In the genomic region with DNA sequence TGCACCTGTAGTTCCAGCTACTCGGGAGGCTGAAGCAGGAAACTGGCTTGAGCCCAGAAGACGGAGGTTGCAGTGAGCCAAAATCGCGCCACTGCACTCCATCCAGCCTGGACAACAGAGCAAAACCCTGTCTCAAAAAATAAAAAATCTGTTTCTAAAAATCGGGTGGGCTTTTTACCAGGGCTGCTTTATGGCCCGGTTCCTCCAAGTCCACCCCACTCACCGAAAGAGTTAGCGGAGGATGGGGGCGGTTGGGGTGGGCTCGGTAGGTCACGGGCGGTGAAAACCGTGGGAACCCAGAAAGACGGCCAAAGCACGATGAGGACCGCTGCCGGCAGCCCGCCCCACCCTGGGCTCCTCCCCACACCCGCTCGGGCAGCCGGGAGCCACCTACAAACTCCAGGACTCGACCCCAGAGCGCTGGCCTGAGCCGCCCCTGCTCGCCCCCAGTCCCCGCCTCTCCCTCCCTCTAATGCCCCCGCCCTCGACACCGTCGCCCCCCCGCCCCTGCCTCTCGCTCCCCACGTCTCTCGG, we compare ENCODE assay signal across 8 cellular contexts. TPM values are rescaled to one million over a fixed set of nuclear protein-coding genes. Genes with fewer than 3 reads are reported as not detected.
DNase-seq lines count a peak whose midpoint lies in the region; ATAC-seq and TF ChIP-seq lines count a peak whose summit lies in the region.

No MANE protein-coding gene starts in this region.

- ATAC-seq in activated T-cell treated with anti-CD3 and anti-CD28 coated beads, Interleukin-2, amount 50 U/mL, for 4 hours, result peak; percentile 26 to 33
- ATAC-seq in natural killer cell (peak; percentile 7 to 25 (median 15)), HG02571 (IDR thresholded peaks at IDR 0.05; ENCODE audit: unreplicated experiment) (no peak)

- no peak for TF ChIP-seq POLR2A in vagina (IDR thresholded peaks at IDR 0.05)

- H3K27ac ChIP-seq in vagina, result peak overlapping the region; percentile 96

- no peaks in the 10 kb centered on the region for H3K9me3 ChIP-seq in vagina

- peak overlapping the region; percentile 57 to 82 for H3K27ac Mint-ChIP-seq in natural killer cell

- CTCF ChIA-PET in AG04449 (lab: Yijun Ruan, JAX), result interaction anchor here (0.6 to 1.0 kb wide), 2 partner anchors 114 to 120 kb away, joined by 3 to 4 read pairs; no protein-coding TSS in a partner anchor

- peaks cover 25% of the 10 kb centered on the region for H3K4me1 Mint-ChIP-seq in activated T-cell treated with anti-CD3 and anti-CD28 coated beads, Interleukin-2, amount 50 U/mL, for 4 hours (ENCODE audit: low read depth)
- peaks cover 21 to 25% of the 10 kb centered on the region in 2 donors for H3K4me1 Mint-ChIP-seq in natural killer cell

- no peak for DNase-seq in AG04449 (ENCODE audit: low read depth, low spot score)
- DNase-seq in NCI-H2227 (lab: John Stamatoyannopoulos, UW; ENCODE audit: unreplicated experiment), result peak; percentile 80
- DNase-seq in activated T-cell treated with anti-CD3 and anti-CD28 coated beads, Interleukin-2, amount 50 U/mL, for 4 hours, result no peak
- DNase-seq in fibroblast of villous mesenchyme (ENCODE audit: low read depth), result peak; percentile 55
- DNase-seq in natural killer cell, result peak; percentile 43
- peak in 1 of 2 donors; percentile 89 for DNase-seq in vagina (ENCODE audit: extremely low spot score in 2 of 2)

- no peak for TF ChIP-seq CTCF in AG04449 (IDR thresholded peaks at IDR 0.05; ENCODE audit: insufficient read depth, low read length, missing control alignments)
- TF ChIP-seq CTCF in fibroblast of villous mesenchyme (IDR thresholded peaks at IDR 0.05; ENCODE audit: insufficient read depth, low read depth, low read length), result no peak
- TF ChIP-seq CTCF in natural killer cell (IDR thresholded peaks at IDR 0.05), result no peak
- no peak for TF ChIP-seq CTCF in vagina (IDR thresholded peaks at IDR 0.05)

- H3K36me3 ChIP-seq in vagina, result peaks cover 0 to 32% of the 10 kb centered on the region in 2 donors

- H3K4me3 ChIP-seq in AG04449 (ENCODE audit: low read depth, low read length) (peak overlapping the region; percentile 60), GM08714 (ENCODE audit: low read length) (peak overlapping the region; percentile 54; the same call in 1 of the 2 replicates), fibroblast of villous mesenchyme (ENCODE audit: low read depth, low read length) (peak overlapping the region; percentile 60), vagina (peak overlapping the region; percentile 63 to 74)

- peaks cover 11% of the 10 kb centered on the region for H3K4me1 ChIP-seq in vagina

- no peaks in the 10 kb centered on the region for H3K27me3 Mint-ChIP-seq in activated T-cell treated with anti-CD3 and anti-CD28 coated beads, Interleukin-2, amount 50 U/mL, for 4 hours (ENCODE audit: low read depth)
- H3K27me3 Mint-ChIP-seq in natural killer cell (ENCODE audit: low read depth in 2 of 2), result no peaks in the 10 kb centered on the region

- no peaks in the 10 kb centered on the region for H3K27me3 ChIP-seq in vagina

- intact Hi-C loops in natural killer cell (cut with micrococcal nuclease), result loop anchor here (1.0 to 10.0 kb wide), 2 partner anchors 12 to 998 kb away; a partner anchor contains a TSS
- intact Hi-C loops in vagina (cut with DNase I), result no loop called here

- H3K36me3 Mint-ChIP-seq in activated T-cell treated with anti-CD3 and anti-CD28 coated beads, Interleukin-2, amount 50 U/mL, for 4 hours (ENCODE audit: insufficient read depth), result peaks cover 7% of the 10 kb centered on the region
- H3K36me3 Mint-ChIP-seq in natural killer cell, result peaks cover 6% of the 10 kb centered on the region

- POLR2A ChIA-PET in AG04449 (lab: Yijun Ruan, JAX), result interaction anchor here (0.6 to 1.3 kb wide), 2 partner anchors 11 to 12 kb away, joined by 4 to 6 read pairs; no protein-coding TSS in a partner anchor

- peak overlapping the region; percentile 80 for H3K4me3 Mint-ChIP-seq in activated T-cell treated with anti-CD3 and anti-CD28 coated beads, Interleukin-2, amount 50 U/mL, for 4 hours
- peak overlapping the region; percentile 76 for H3K4me3 Mint-ChIP-seq in natural killer cell

- H3K9me3 Mint-ChIP-seq in activated T-cell treated with anti-CD3 and anti-CD28 coated beads, Interleukin-2, amount 50 U/mL, for 4 hours, result no peaks in the 10 kb centered on the region
- no peaks in the 10 kb centered on the region for H3K9me3 Mint-ChIP-seq in natural killer cell

RNA-seq across cellular contexts. Expression of a gene that starts 0.8 kb away (rescaled TPM):
- 1 to 10 TPM; 3.8 to 5.4 (median 4.3) TPM for total RNA-seq in activated T-cell treated with anti-CD3 and anti-CD28 coated beads, Interleukin-2, amount 50 U/mL, for 4 hours
- total RNA-seq in fibroblast of villous mesenchyme (5.5 and 5.6 TPM in 2 replicates), natural killer cell (10 to 100 TPM in 2 of 3 donors, 1 to 10 TPM in 1; 9.1 to 20.8 (median 19.2) TPM), vagina (24.6 TPM)

RNA-seq across cellular contexts. Expression of a gene that starts 12.1 kb away (rescaled TPM):
- total RNA-seq in activated T-cell treated with anti-CD3 and anti-CD28 coated beads, Interleukin-2, amount 50 U/mL, for 4 hours, result 10 to 100 TPM; 17.6 to 21.7 (median 20.2) TPM
- total RNA-seq in fibroblast of villous mesenchyme (85.0 and 138 TPM in 2 replicates), natural killer cell (100 to 1,000 TPM in 1 of 3 donors, 10 to 100 TPM in 2; 86.9 to 110 (median 92.2) TPM), vagina (59.2 TPM)

Comparison
In these comparisons a context has a peak if more than half of its experiments do, and no peak if none do; other contexts are left out.
1. DNase-seq: peak in NCI-H2227 (single experiment), fibroblast of villous mesenchyme (single experiment) and natural killer cell (single experiment); none in AG04449 (single experiment) and activated T-cell treated with anti-CD3 and anti-CD28 coated beads, Interleukin-2, amount 50 U/mL, for 4 hours (single experiment).
2. Peak in every context shown above with its lines, with median percentiles within 50 percentile points of each other: H3K4me3 ChIP-seq.